Comparison of ENCODE assay signal across 21 cellular contexts in genomic region chr16:68231384-68232136, GRCh38. TPM values are rescaled to one million over a fixed set of nuclear protein-coding genes. Genes with fewer than 3 reads are reported as not detected.
DNase-seq lines count a peak whose midpoint lies in the region; ATAC-seq, FAIRE-seq and TF ChIP-seq lines count a peak whose summit lies in the region.
"Had no signal": no experiment of that assay in that cellular context is flagged by ENCODE, and none has a peak within 500 bp of the region (broad histone marks: within the 10 kb centered on the region; RNA-seq: fewer than 3 reads in every experiment).

No MANE protein-coding gene starts in this region.

- intact Hi-C loops in GM12878 (cut with micrococcal nuclease; ENCODE audit: unreplicated experiment), result no loop called here

- no peak for FAIRE-seq in GM12878 (lab: Jason Lieb, UNC)
- no peak for FAIRE-seq in urothelium cell line (lab: Jason Lieb, UNC)
- FAIRE-seq: GM12892, GM19239, RCC 7860 had no signal

- H3K4me2 ChIP-seq in GM12878 (ENCODE audit: control insufficient read depth, insufficient read depth) (no peak overlapping the region), mesenchymal stem cell (ENCODE audit: low read length, poor library complexity, severe bottlenecking) (no peak overlapping the region)

- SMC1A ChIA-PET in GM12878 (lab: Charles Lee; ENCODE audit: uncharacterized antibody, unreplicated experiment), result interaction anchor here (2.2 kb wide), 1 partner anchor 138 kb away, joined by 8 read pairs; no protein-coding TSS in a partner anchor

- no peak overlapping the region for H2BK5ac ChIP-seq in mesenchymal stem cell (ENCODE audit: low read depth, low read length, poor library complexity, severe bottlenecking)

- H2BK15ac ChIP-seq in mesenchymal stem cell (ENCODE audit: low read depth, poor library complexity, severe bottlenecking), result no peak overlapping the region

- 0 out of 2 replicates have a peak, but pooled peaks have one; percentile 19 for TF ChIP-seq POLR2A in GM12878 (IDR thresholded peaks at IDR 0.05; ENCODE audit: low read depth, low read length)

- H2AFZ ChIP-seq in GM12878 (ENCODE audit: control insufficient read depth, low read depth, low read length), result no peak overlapping the region
- H2AFZ ChIP-seq in mesenchymal stem cell (ENCODE audit: low read depth, low read length), result no peak overlapping the region

- H3K4me1 ChIP-seq in GM12878 (ENCODE audit: control insufficient read depth, insufficient read depth, low read length), result peaks cover 16% of the 10 kb centered on the region
- H3K4me1 ChIP-seq in mesenchymal stem cell (ENCODE audit: control insufficient read depth, insufficient read depth, low read depth, low read length), result peaks cover 27% of the 10 kb centered on the region

- no peaks in the 10 kb centered on the region for H3K36me3 Mint-ChIP-seq in activated naive CD4-positive, alpha-beta T cell treated with anti-CD3 and anti-CD28 coated beads, Interleukin-2, amount 50 U/mL, for 24 hours
- H3K36me3 Mint-ChIP-seq in stimulated activated naive B cell treated with anti-CD40 and anti-IgM and Interleukin-4, amounts not matched to agents 10 μg/mL and 1 μg/mL and 100 μg/mL, for 72 hours, result peaks cover 5 to 30% of the 10 kb centered on the region in 2 donors

- in situ Hi-C loops in GM12878 (cut with MboI), result no loop called here

- no peak overlapping the region for H2BK12ac ChIP-seq in mesenchymal stem cell (ENCODE audit: low read length in 2 of 2)

- H3K9me3 ChIP-seq in GM12878 (replicated peaks; ENCODE audit: control insufficient read depth, insufficient read depth, low read length) (no peaks in the 10 kb centered on the region), mesenchymal stem cell (ENCODE audit: control insufficient read depth, low read length) (no peaks in the 10 kb centered on the region)

- H3K36me3 ChIP-seq in GM12878 (ENCODE audit: control insufficient read depth in 2 of 2, insufficient read depth in 2 of 2, low read length in 1 of 2) (peaks cover 3 to 7% of the 10 kb centered on the region in 2 experiments; a peak in 3 of 4 replicates), mesenchymal stem cell (ENCODE audit: control insufficient read depth in 1 of 2, insufficient read depth in 2 of 2, low read depth in 1 of 2, low read length in 2 of 2) (peaks cover 5 to 32% of the 10 kb centered on the region in 2 experiments)

- BruUV-seq in GM12878 (replicated peaks; lab: Mats Ljungman, UMichigan), result no TSS peak

- no peak for ATAC-seq in GM12878
- no peak for ATAC-seq in stimulated activated naive B cell treated with anti-CD40 and anti-IgM and Interleukin-4, amounts not matched to agents 10 μg/mL and 1 μg/mL and 100 μg/mL, for 72 hours (replicated peaks)
- ATAC-seq in SK-N-SH treated with all-trans-retinoic acid at 6 μM for 48 hours, result no peak

- H3K9ac ChIP-seq in GM12878 (ENCODE audit: control insufficient read depth, insufficient read depth, low read length) (no peak overlapping the region), mesenchymal stem cell (ENCODE audit: low read length) (no peak overlapping the region)

- no peak overlapping the region for H3K4ac ChIP-seq in mesenchymal stem cell (ENCODE audit: low read depth in 1 of 2, low read length in 2 of 2)

- no peak overlapping the region for H3K14ac ChIP-seq in mesenchymal stem cell (ENCODE audit: low read length in 2 of 2)

- H2AK5ac ChIP-seq in mesenchymal stem cell (ENCODE audit: low read length, severe bottlenecking), result no peak overlapping the region

- peak overlapping the region; percentile 12 for H4K91ac ChIP-seq in mesenchymal stem cell (ENCODE audit: low read length)

- POLR2A ChIA-PET in GM12878 (lab: Charles Lee), result interaction anchor here (0.6 kb wide), 1 partner anchor 138 kb away, joined by 3 read pairs; no protein-coding TSS in a partner anchor

- H4K8ac ChIP-seq in mesenchymal stem cell (ENCODE audit: low read length), result no peak overlapping the region

- CTCF ChIA-PET in GM12878 (lab: Yijun Ruan, JAX), result interaction anchor here (0.5 to 2.0 kb wide), 2 partner anchors 127 to 240 kb away, joined by 3 to 5 read pairs; no protein-coding TSS in a partner anchor

- H3K79me2 ChIP-seq in GM12878 (ENCODE audit: control insufficient read depth, insufficient read depth, low read length), result no peaks in the 10 kb centered on the region

- no peak for TF ChIP-seq EP300 in GM12878 (IDR thresholded peaks at IDR 0.05; ENCODE audit: borderline replicate concordance in 1 of 2, control insufficient read depth in 1 of 2, low read depth in 2 of 2, low read length in 2 of 2)

- peaks cover 36% of the 10 kb centered on the region for H3K4me1 Mint-ChIP-seq in activated naive CD4-positive, alpha-beta T cell treated with anti-CD3 and anti-CD28 coated beads, Interleukin-2, amount 50 U/mL, for 24 hours
- H3K4me1 Mint-ChIP-seq in stimulated activated naive B cell treated with anti-CD40 and anti-IgM and Interleukin-4, amounts not matched to agents 10 μg/mL and 1 μg/mL and 100 μg/mL, for 72 hours, result peaks cover 32 to 54% of the 10 kb centered on the region in 2 donors

- WGBS in GM12878 (ENCODE audit: insufficient coverage, insufficient replicate concordance, low lambda C conversion rate, missing lambda C conversion rate), result 86% methylated on average over 26 of the region's 26 CpGs
- 94% methylated on average over 24 of the region's 26 CpGs for WGBS in mesenchymal stem cell

- no peaks in the 10 kb centered on the region for H3K79me1 ChIP-seq in mesenchymal stem cell (replicated peaks; ENCODE audit: low read length, poor library complexity, severe bottlenecking)

- H3K27ac Mint-ChIP-seq in activated naive CD4-positive, alpha-beta T cell treated with anti-CD3 and anti-CD28 coated beads, Interleukin-2, amount 50 U/mL, for 24 hours, result peak overlapping the region; percentile 35
- peak overlapping the region; percentile 59 for H3K27ac Mint-ChIP-seq in stimulated activated naive B cell treated with anti-CD40 and anti-IgM and Interleukin-4, amounts not matched to agents 10 μg/mL and 1 μg/mL and 100 μg/mL, for 72 hours
- H3K27ac Mint-ChIP-seq: H9 had no signal

- TF ChIP-seq CTCF in GM12878 (IDR thresholded peaks at IDR 0.05 in 2 of 3, conservative IDR thresholded peaks at IDR 0.05 in 1 of 3; ENCODE audit: control insufficient read depth in 2 of 3, extremely low read depth in 1 of 3, insufficient read depth in 1 of 3, low read depth in 3 of 3, low read length in 3 of 3), result no peak

- no peaks in the 10 kb centered on the region for H4K20me1 ChIP-seq in GM12878 (ENCODE audit: control insufficient read depth, insufficient read depth)

- no peaks in the 10 kb centered on the region for H3K27me3 Mint-ChIP-seq in activated naive CD4-positive, alpha-beta T cell treated with anti-CD3 and anti-CD28 coated beads, Interleukin-2, amount 50 U/mL, for 24 hours
- H3K27me3 Mint-ChIP-seq in stimulated activated naive B cell treated with anti-CD40 and anti-IgM and Interleukin-4, amounts not matched to agents 10 μg/mL and 1 μg/mL and 100 μg/mL, for 72 hours, result no peaks in the 10 kb centered on the region

- H3K18ac ChIP-seq in mesenchymal stem cell (ENCODE audit: low read depth in 1 of 2, low read length in 2 of 2), result no peak overlapping the region

- TF ChIP-seq RAD21 in GM12878 (IDR thresholded peaks at IDR 0.05; ENCODE audit: insufficient read depth, low read depth, low read length), result no peak

- no peak overlapping the region for H3K27ac ChIP-seq in GM12878 (ENCODE audit: control insufficient read depth, insufficient read depth)
- H3K27ac ChIP-seq in mesenchymal stem cell (ENCODE audit: low read length, poor library complexity, severe bottlenecking), result no peak overlapping the region

- no peaks in the 10 kb centered on the region for H3K9me3 Mint-ChIP-seq in activated naive CD4-positive, alpha-beta T cell treated with anti-CD3 and anti-CD28 coated beads, Interleukin-2, amount 50 U/mL, for 24 hours
- no peaks in the 10 kb centered on the region for H3K9me3 Mint-ChIP-seq in stimulated activated naive B cell treated with anti-CD40 and anti-IgM and Interleukin-4, amounts not matched to agents 10 μg/mL and 1 μg/mL and 100 μg/mL, for 72 hours
- H3K9me3 Mint-ChIP-seq: H9 had no signal

- RAD21 ChIA-PET in GM12878 (lab: Charles Lee; ENCODE audit: unreplicated experiment), result no interaction called here

- no peak overlapping the region for H3K4me3 ChIP-seq in GM12878
- H3K4me3 ChIP-seq in mesenchymal stem cell (ENCODE audit: insufficient read depth in 1 of 2, low read depth in 1 of 2, low read length in 2 of 2), result no peak overlapping the region

- no peak overlapping the region for H2BK120ac ChIP-seq in mesenchymal stem cell (ENCODE audit: low read depth, low read length)

- H3K27me3 ChIP-seq in GM12878 (replicated peaks in 1 of 2; ENCODE audit: control insufficient read depth in 2 of 2, insufficient read depth in 2 of 2, low read length in 1 of 2) (no peaks in the 10 kb centered on the region), mesenchymal stem cell (ENCODE audit: control insufficient read depth in 1 of 2, insufficient read depth in 1 of 2, low read length in 2 of 2) (peaks cover 10 to 14% of the 10 kb centered on the region in 2 experiments)

- H3K4me3 Mint-ChIP-seq in activated naive CD4-positive, alpha-beta T cell treated with anti-CD3 and anti-CD28 coated beads, Interleukin-2, amount 50 U/mL, for 24 hours, result no peak overlapping the region
- H3K4me3 Mint-ChIP-seq in stimulated activated naive B cell treated with anti-CD40 and anti-IgM and Interleukin-4, amounts not matched to agents 10 μg/mL and 1 μg/mL and 100 μg/mL, for 72 hours, result no peak overlapping the region
- H3K4me3 Mint-ChIP-seq: CD14-positive monocyte, H9 had no signal

- H3K23ac ChIP-seq in mesenchymal stem cell (ENCODE audit: low read length in 2 of 2), result no peak overlapping the region

- DNase-seq in activated naive CD4-positive, alpha-beta T cell treated with Interleukin-2 at 50 U/mL for 16 hours, result no peak
- DNase-seq in GM12878 (ENCODE audit: low read depth, low spot score), result no peak
- DNase-seq in mesenchymal stem cell, result no peak
- DNase-seq in stimulated activated naive B cell treated with anti-CD40 and anti-IgM and Interleukin-4, amounts not matched to agents 10 μg/mL and 1 μg/mL and 100 μg/mL, for 72 hours, result no peak
- DNase-seq in urothelium cell line (ENCODE audit: low spot score), result no peak
- DNase-seq: ACHN, AML-193, GF-D8, H9, KBM-7, NCI-H1417 treated with DMSO at 0.1 percent for 48 hours, NCI-H1930, NCI-H446, NCI-H69, Right ventricle myocardium superior had no signal

RNA-seq across cellular contexts. Expression of gene ESRP2, which starts 4.4 kb away (rescaled TPM):
- not detected in 2 replicates for total RNA-seq in GM12878 (2013; cell fraction: nucleolus; rRNA removed)
- total RNA-seq in GM12878 (2014; rRNA removed) (0.11 TPM in 1 of 2 replicates, not detected in the other), GM12878 (2014; rRNA removed; fragmentation: Illumina TruSeq; extraction: Trizol) (0.04 TPM in 1 of 2 replicates, not detected in the other), GM12878 (2021) (0.08 and 0.29 TPM in 2 replicates)
- not detected for polyA plus RNA-seq in GM12878 (2011; ENCODE audit: low read depth)
- polyA plus RNA-seq in GM12878 (2011; rRNA removed) (not detected in 2 replicates), GM12878 (2014; fragmentation: Illumina TruSeq; extraction: Trizol) (0.06 TPM in 1 of 2 replicates, not detected in the other), GM12878 (2014; fragmentation: Nextera tagmentation; extraction: Ambion mirVana) (under 1 TPM in 1 of 2 experiments, not detected in 1; 0.08 TPM), GM12878 (2014; rRNA removed) (0.13 and 0.23 TPM in 2 replicates), GM12878 (2016; fragmentation: Nextera tagmentation; extraction: Ambion mirVana) (under 1 TPM; 0.12 to 0.64 TPM)
- polyA plus RNA-seq in GM12878 (2011; cell fraction: cytosol; rRNA removed), result not detected in 2 replicates
- polyA plus RNA-seq in GM12878 (2011; cell fraction: nucleus; rRNA removed), result 0.03 and 0.18 TPM in 2 replicates
- polyA plus RNA-seq in GM12878 (2012), result 0.10 and 0.42 TPM in 2 replicates
- polyA minus RNA-seq in GM12878 (2011; rRNA and poly(A)+ RNA removed), result 0.10 TPM in 1 of 2 replicates, not detected in the other
- 1.0 TPM in 1 of 2 replicates, not detected in the other for polyA minus RNA-seq in GM12878 (2011; cell fraction: cytosol; rRNA and poly(A)+ RNA removed)
- polyA minus RNA-seq in GM12878 (2011; cell fraction: nucleus; rRNA and poly(A)+ RNA removed), result 0.36 and 0.38 TPM in 2 replicates
- 0.04 TPM for polyA plus RNA-seq in mesenchymal stem cell (2013, experiment 1 of 2)
- 0.03 TPM for polyA plus RNA-seq in mesenchymal stem cell (2013, experiment 2 of 2)
- polyA plus RNA-seq: CD14-positive monocyte had no signal

RNA-seq across cellular contexts. Expression of gene PLA2G15, which starts 13.6 kb away (rescaled TPM):
- total RNA-seq in GM12878 (2013; cell fraction: nucleolus; rRNA removed), result 16.6 and 18.3 TPM in 2 replicates
- total RNA-seq in GM12878 (2014; rRNA removed), result 8.2 and 8.4 TPM in 2 replicates
- total RNA-seq in GM12878 (2014; rRNA removed; fragmentation: Illumina TruSeq; extraction: Trizol), result 3.4 and 3.8 TPM in 2 replicates
- 7.6 and 7.8 TPM in 2 replicates for total RNA-seq in GM12878 (2021)
- polyA plus RNA-seq in GM12878 (2011; ENCODE audit: low read depth), result 3.6 TPM
- 3.1 and 6.3 TPM in 2 replicates for polyA plus RNA-seq in GM12878 (2011; rRNA removed)
- 8.2 and 8.9 TPM in 2 replicates for polyA plus RNA-seq in GM12878 (2011; cell fraction: cytosol; rRNA removed)
- 11.1 and 11.3 TPM in 2 replicates for polyA plus RNA-seq in GM12878 (2011; cell fraction: nucleus; rRNA removed)
- 5.8 and 8.0 TPM in 2 replicates for polyA plus RNA-seq in GM12878 (2012)
- 1.5 and 3.0 TPM in 2 replicates for polyA plus RNA-seq in GM12878 (2014; fragmentation: Illumina TruSeq; extraction: Trizol)
- polyA plus RNA-seq in GM12878 (2014; fragmentation: Nextera tagmentation; extraction: Ambion mirVana), result 1 to 10 TPM in 1 of 2 experiments, under 1 TPM in 1; 0.31 to 1.1 TPM
- 7.8 and 8.5 TPM in 2 replicates for polyA plus RNA-seq in GM12878 (2014; rRNA removed)
- 1 to 10 TPM; 7.3 to 9.4 TPM for polyA plus RNA-seq in GM12878 (2016; fragmentation: Nextera tagmentation; extraction: Ambion mirVana)
- polyA minus RNA-seq in GM12878 (2011; rRNA and poly(A)+ RNA removed), result 8.5 and 8.7 TPM in 2 replicates
- polyA minus RNA-seq in GM12878 (2011; cell fraction: cytosol; rRNA and poly(A)+ RNA removed), result 4.8 and 5.7 TPM in 2 replicates
- 4.1 and 7.2 TPM in 2 replicates for polyA minus RNA-seq in GM12878 (2011; cell fraction: nucleus; rRNA and poly(A)+ RNA removed)
- 26.1 TPM for polyA plus RNA-seq in mesenchymal stem cell (2013, experiment 1 of 2)
- polyA plus RNA-seq in mesenchymal stem cell (2013, experiment 2 of 2), result 25.9 TPM

RNA-seq across cellular contexts. Expression of gene SLC7A6, which starts 32.8 kb away (rescaled TPM):
- total RNA-seq in GM12878 (2013; cell fraction: nucleolus; rRNA removed), result 208 and 222 TPM in 2 replicates
- 29.8 and 33.9 TPM in 2 replicates for total RNA-seq in GM12878 (2014; rRNA removed)
- 27.4 and 27.5 TPM in 2 replicates for total RNA-seq in GM12878 (2014; rRNA removed; fragmentation: Illumina TruSeq; extraction: Trizol)
- total RNA-seq in GM12878 (2021), result 51.3 and 60.4 TPM in 2 replicates
- 28.5 TPM for polyA plus RNA-seq in GM12878 (2011; ENCODE audit: low read depth)
- polyA plus RNA-seq in GM12878 (2011; rRNA removed), result 46.3 and 53.6 TPM in 2 replicates
- polyA plus RNA-seq in GM12878 (2011; cell fraction: cytosol; rRNA removed), result 49.2 and 50.2 TPM in 2 replicates
- 208 and 220 TPM in 2 replicates for polyA plus RNA-seq in GM12878 (2011; cell fraction: nucleus; rRNA removed)
- 25.9 and 29.0 TPM in 2 replicates for polyA plus RNA-seq in GM12878 (2012)
- polyA plus RNA-seq in GM12878 (2014; fragmentation: Illumina TruSeq; extraction: Trizol), result 60.1 and 66.5 TPM in 2 replicates
- polyA plus RNA-seq in GM12878 (2014; fragmentation: Nextera tagmentation; extraction: Ambion mirVana), result 1 to 10 TPM; 8.2 TPM
- 52.7 and 55.0 TPM in 2 replicates for polyA plus RNA-seq in GM12878 (2014; rRNA removed)
- 10 to 100 TPM; 26.6 to 27.4 TPM for polyA plus RNA-seq in GM12878 (2016; fragmentation: Nextera tagmentation; extraction: Ambion mirVana)
- polyA minus RNA-seq in GM12878 (2011; rRNA and poly(A)+ RNA removed), result 106 and 130 TPM in 2 replicates
- 28.4 and 29.1 TPM in 2 replicates for polyA minus RNA-seq in GM12878 (2011; cell fraction: cytosol; rRNA and poly(A)+ RNA removed)
- polyA minus RNA-seq in GM12878 (2011; cell fraction: nucleus; rRNA and poly(A)+ RNA removed), result 45.0 and 65.2 TPM in 2 replicates
- polyA plus RNA-seq in mesenchymal stem cell (2013, experiment 1 of 2), result 27.0 TPM
- 34.1 TPM for polyA plus RNA-seq in mesenchymal stem cell (2013, experiment 2 of 2)
